ENCODE assay signal across 15 cellular contexts in the genomic region with DNA sequence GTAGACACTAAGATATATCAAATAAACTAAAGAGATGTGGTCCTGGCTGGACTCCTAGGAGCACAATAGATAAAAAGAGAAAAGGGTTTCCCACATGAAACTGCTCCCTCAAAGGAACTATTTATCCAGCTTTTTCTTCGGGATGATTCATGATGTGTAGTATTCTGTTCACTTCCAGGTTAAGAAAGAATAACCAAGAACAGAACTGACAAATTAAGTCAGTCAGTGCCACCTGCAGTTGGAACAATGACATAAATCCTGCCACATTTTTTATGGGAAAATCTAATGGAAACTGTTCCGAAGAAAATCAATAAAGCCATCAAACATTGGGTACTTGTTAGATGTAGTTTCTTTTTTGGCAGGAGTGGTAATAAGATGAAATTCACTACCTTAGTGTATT.
DNase-seq lines count a peak whose midpoint lies in the region; ATAC-seq and TF ChIP-seq lines count a peak whose summit lies in the region.
"Had no signal": no experiment of that assay in that cellular context is flagged by ENCODE, and none has a peak within 500 bp of the region (broad histone marks: within the 10 kb centered on the region; RNA-seq: fewer than 3 reads in every experiment).

No MANE protein-coding gene starts in this region.

- TF ChIP-seq CTCF in fibroblast of pulmonary artery (IDR thresholded peaks at IDR 0.05; ENCODE audit: low read length, missing control alignments): no peak

- no peak overlapping the region for H3K4me3 ChIP-seq in fibroblast of pulmonary artery (replicated peaks; ENCODE audit: low read depth, low read length)
- H3K4me3 ChIP-seq: GM12878, upper lobe of left lung had no signal

- no peak overlapping the region for H3K27ac Mint-ChIP-seq in activated naive CD8-positive, alpha-beta T cell treated with anti-CD3 and anti-CD28 coated beads, Interleukin-2, amount 50 U/mL, for 24 hours

- no peaks in the 10 kb centered on the region for H3K36me3 Mint-ChIP-seq in activated naive CD8-positive, alpha-beta T cell treated with anti-CD3 and anti-CD28 coated beads, Interleukin-2, amount 50 U/mL, for 24 hours (ENCODE audit: low read depth)

- no peaks in the 10 kb centered on the region for H3K4me1 Mint-ChIP-seq in activated naive CD8-positive, alpha-beta T cell treated with anti-CD3 and anti-CD28 coated beads, Interleukin-2, amount 50 U/mL, for 24 hours

- H3K4me3 Mint-ChIP-seq in activated naive CD8-positive, alpha-beta T cell treated with anti-CD3 and anti-CD28 coated beads, Interleukin-2, amount 50 U/mL, for 24 hours: no peak overlapping the region

- no peaks in the 10 kb centered on the region for H3K27me3 Mint-ChIP-seq in activated naive CD8-positive, alpha-beta T cell treated with anti-CD3 and anti-CD28 coated beads, Interleukin-2, amount 50 U/mL, for 24 hours

- in situ Hi-C loops in ACHN (cut with HindIII; ENCODE audit: low pct_ligation_motif_present, low pct_unique_long_range_greater_than_20kb, low sequenced_read_pairs): no loop called here

- ATAC-seq in GM19324 (IDR thresholded peaks at IDR 0.05; ENCODE audit: low FRiP score, unreplicated experiment) (no peak), HG02588 (IDR thresholded peaks at IDR 0.05; ENCODE audit: unreplicated experiment) (no peak)
- no peak for ATAC-seq in activated naive CD8-positive, alpha-beta T cell treated with anti-CD3 and anti-CD28 coated beads, Interleukin-2, amount 50 U/mL, for 24 hours
- ATAC-seq: GM12878 had no signal

- H3K9me3 Mint-ChIP-seq in activated naive CD8-positive, alpha-beta T cell treated with anti-CD3 and anti-CD28 coated beads, Interleukin-2, amount 50 U/mL, for 24 hours: no peaks in the 10 kb centered on the region

- peak; percentile 8 for DNase-seq in ACHN
- peak; percentile 15 for DNase-seq in HPDE6-E6E7 (ENCODE audit: extremely low spot score)
- peak; percentile 64 for DNase-seq in RPMI7951 (ENCODE audit: low read depth)
- DNase-seq in fibroblast of pulmonary artery (ENCODE audit: low read depth): peak; percentile 10
- DNase-seq in GM19240 (ENCODE audit: insufficient read length, low spot score): no peak
- no peak for DNase-seq in activated naive CD8-positive, alpha-beta T cell treated with anti-CD3 and anti-CD28 coated beads, Interleukin-2, amount 50 U/mL, for 24 hours
- DNase-seq: activated CD4-positive, alpha-beta T cell treated with anti-CD3 and anti-CD28 coated beads for 48 hours; activated T-cell treated with anti-CD3 and anti-CD28 coated beads, Interleukin-2, amount 50 U/mL, for 1 hour; DMS79 treated with DMSO at 0.1 percent for 48 hours; stimulated activated CD4-positive, alpha-beta T cell treated with anti-CD3 and anti-CD28 coated beads, Interleukin-2, amount 100 ng/mL, for 24 hours; T-helper 2 cell; upper lobe of left lung had no signal

Comparison
In these comparisons a context has a peak if more than half of its experiments do, and no peak if none do; other contexts are left out.
1. DNase-seq: peak in ACHN (single experiment), HPDE6-E6E7 (single experiment), RPMI7951 (single experiment) and fibroblast of pulmonary artery (single experiment); none in GM19240 (single experiment) and activated naive CD8-positive, alpha-beta T cell treated with anti-CD3 and anti-CD28 coated beads, Interleukin-2, amount 50 U/mL, for 24 hours (single experiment).